In the genomic region with DNA sequence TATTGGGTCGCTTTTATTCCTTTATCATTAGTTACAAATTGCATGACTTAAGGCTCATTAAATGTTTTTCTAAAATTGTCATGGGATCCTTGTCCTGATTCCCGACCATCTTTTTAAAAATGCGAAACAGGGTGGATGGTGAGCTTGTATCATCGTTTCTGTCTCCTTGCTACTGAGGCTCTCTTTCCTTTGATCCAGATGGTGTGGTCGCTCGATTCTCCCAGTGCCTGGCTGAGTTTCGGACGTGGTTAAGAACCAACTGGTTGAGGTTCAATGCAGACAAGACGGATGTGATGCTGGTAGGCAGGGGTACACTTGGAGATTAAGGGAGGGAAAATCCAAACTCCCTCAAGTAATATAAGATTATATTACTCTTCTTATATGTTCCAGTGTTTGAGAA, we compare ENCODE assay signal across 8 cellular contexts. TPM values are rescaled to one million over a fixed set of nuclear protein-coding genes. Genes with fewer than 3 reads are reported as not detected.
A peak's percentile ranks its signal among the peaks of the same experiment; 100 is the strongest.
DNase-seq lines count a peak whose midpoint lies in the region; ATAC-seq, FAIRE-seq and TF ChIP-seq lines count a peak whose summit lies in the region.

No MANE protein-coding gene starts in this region.

- peak overlapping the region; percentile 95 for H3K4me3 ChIP-seq in OCI-LY1 (ENCODE audit: low read depth, low read length, poor library complexity, severe bottlenecking)

- H3K27me3 Mint-ChIP-seq in naive thymus-derived CD8-positive, alpha-beta T cell, result no peaks in the 10 kb centered on the region

- H3K27ac ChIP-seq in OCI-LY1 (ENCODE audit: low read depth, low read length, poor library complexity, severe bottlenecking), result no peak overlapping the region

- no peaks in the 10 kb centered on the region for H3K9me2 ChIP-seq in OCI-LY1 (ENCODE audit: low read depth, low read length)

- FAIRE-seq in urothelium cell line (lab: Jason Lieb, UNC), result no peak

- H3K27me3 ChIP-seq in OCI-LY1 (ENCODE audit: insufficient read depth, low read length), result no peaks in the 10 kb centered on the region

- peaks cover 48% of the 10 kb centered on the region for H3K4me1 ChIP-seq in OCI-LY1 (ENCODE audit: insufficient read depth, low read length, severe bottlenecking)

- H3K9me3 Mint-ChIP-seq in naive thymus-derived CD8-positive, alpha-beta T cell, result no peaks in the 10 kb centered on the region

- no peaks in the 10 kb centered on the region for H3K9me3 ChIP-seq in OCI-LY1 (ENCODE audit: low read length)

- H3K4me1 Mint-ChIP-seq in naive thymus-derived CD8-positive, alpha-beta T cell, result peaks cover 10 to 50% (median 47%) of the 10 kb centered on the region in 4 donors

- H3K4me3 Mint-ChIP-seq in naive thymus-derived CD8-positive, alpha-beta T cell, result peak overlapping the region; percentile 93 to 98 (median 96)

- H2AFZ ChIP-seq in OCI-LY1 (ENCODE audit: low read length), result no peak overlapping the region

- peak overlapping the region; percentile 94 to 99 (median 97) for H3K27ac Mint-ChIP-seq in naive thymus-derived CD8-positive, alpha-beta T cell

- peak overlapping the region; percentile 74 for H3K4me2 ChIP-seq in OCI-LY1 (ENCODE audit: low read length)

- ATAC-seq in naive thymus-derived CD8-positive, alpha-beta T cell, result no peak

- H3F3A ChIP-seq in OCI-LY1 (ENCODE audit: insufficient read depth, low read length), result no peaks in the 10 kb centered on the region; the same call in none of the 2 replicates

- H3K36me3 ChIP-seq in OCI-LY1 (ENCODE audit: insufficient read depth, low read length), result 0 out of 2 replicates have a peak, but pooled peaks cover 5% of the 10 kb centered on the region

- peak overlapping the region; percentile 94 for H3K9ac ChIP-seq in OCI-LY1 (ENCODE audit: low read length)

- H3K36me3 Mint-ChIP-seq in naive thymus-derived CD8-positive, alpha-beta T cell, result no peaks in the 10 kb centered on the region

- peaks cover 41% of the 10 kb centered on the region for H3K79me2 ChIP-seq in OCI-LY1 (ENCODE audit: insufficient read depth, low read length)

- peak; percentile 72 for DNase-seq in NCI-H510A treated with DMSO at 0.1 percent for 48 hours (lab: John Stamatoyannopoulos, UW)
- DNase-seq in NCI-H510A (lab: John Stamatoyannopoulos, UW), result no peak
- peak; percentile 7 for DNase-seq in dermis blood vessel endothelial cell
- DNase-seq in naive thymus-derived CD8-positive, alpha-beta T cell, result no peak
- no peak for DNase-seq in urothelium cell line (ENCODE audit: low spot score)
- no peak for DNase-seq in stimulated activated CD8-positive, alpha-beta memory T cell treated with anti-CD3 and anti-CD28 coated beads, Interleukin-4, amount 100 ng/mL, for 48 hours
- DNase-seq in stimulated activated CD4-positive, alpha-beta T cell treated with anti-CD3 and anti-CD28 coated beads, Interleukin-2, amount 100 ng/mL, for 48 hours, result no peak

- H4K20me1 ChIP-seq in OCI-LY1 (ENCODE audit: insufficient read depth, low read length), result no peaks in the 10 kb centered on the region

- POLR2A ChIA-PET in naive thymus-derived CD8-positive, alpha-beta T cell (lab: Charles Lee), result interaction anchor here (0.9 to 2.5 kb wide), 5 partner anchors 9 to 223 kb away, joined by 3 to 17 read pairs (median 4); no protein-coding TSS in a partner anchor

- TF ChIP-seq CTCF in OCI-LY1 (IDR thresholded peaks at IDR 0.05; ENCODE audit: low read length), result no peak

RNA-seq across cellular contexts. Expression of gene MIER1, which starts 1.2 kb away (rescaled TPM):
- total RNA-seq in dermis blood vessel endothelial cell, result 26.9 and 34.0 TPM in 2 replicates
- total RNA-seq in naive thymus-derived CD8-positive, alpha-beta T cell, result 10 to 100 TPM; 65.0 to 68.5 TPM
- polyA plus RNA-seq in naive thymus-derived CD8-positive, alpha-beta T cell, result 10 to 100 TPM; 30.1 to 37.3 (median 36.4) TPM

RNA-seq across cellular contexts. Expression of gene DNAI4, which starts 1.3 kb away (rescaled TPM):
- total RNA-seq in dermis blood vessel endothelial cell, result 2.1 and 3.7 TPM in 2 replicates
- 10 to 100 TPM in 1 of 2 experiments, 1 to 10 TPM in 1; 9.1 to 10.0 TPM for total RNA-seq in naive thymus-derived CD8-positive, alpha-beta T cell
- under 1 TPM; 0.69 to 0.98 (median 0.86) TPM for polyA plus RNA-seq in naive thymus-derived CD8-positive, alpha-beta T cell

Comparison
In these comparisons a context has a peak if more than half of its experiments do, and no peak if none do; other contexts are left out.
1. DNase-seq: peak in NCI-H510A treated with DMSO at 0.1 percent for 48 hours (single experiment) and dermis blood vessel endothelial cell (single experiment); none in NCI-H510A (single experiment), naive thymus-derived CD8-positive, alpha-beta T cell (0 of 10), urothelium cell line (single experiment), stimulated activated CD8-positive, alpha-beta memory T cell treated with anti-CD3 and anti-CD28 coated beads, Interleukin-4, amount 100 ng/mL, for 48 hours (single experiment) and stimulated activated CD4-positive, alpha-beta T cell treated with anti-CD3 and anti-CD28 coated beads, Interleukin-2, amount 100 ng/mL, for 48 hours (0 of 2).